In the genomic region with DNA sequence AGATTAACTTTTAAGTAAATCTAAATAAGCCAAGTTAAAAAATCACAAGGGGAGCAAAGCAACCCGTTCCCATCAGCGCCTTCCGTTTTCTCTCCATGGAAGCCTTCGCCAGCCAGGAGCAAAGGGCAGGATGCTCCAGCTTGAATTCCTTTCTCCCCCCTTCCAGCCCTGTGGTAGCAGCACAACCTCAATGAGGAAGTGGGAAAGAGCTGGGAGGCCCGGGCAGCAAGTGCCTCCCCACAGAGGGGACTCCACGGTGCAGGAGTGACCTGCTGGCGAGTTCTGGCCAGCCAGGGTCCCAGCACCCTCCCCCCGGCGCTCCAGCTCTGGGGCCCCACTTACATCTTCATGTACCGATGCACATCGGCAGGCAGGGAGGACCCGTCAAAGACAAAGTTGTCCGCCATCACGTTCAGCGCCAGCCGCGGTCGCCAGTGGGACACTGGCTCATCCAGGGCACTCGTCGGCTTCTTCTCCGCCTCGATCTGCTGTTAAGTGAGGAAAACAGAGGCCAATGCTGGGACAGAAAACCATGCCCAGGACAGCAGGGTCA, we compare ENCODE assay signal across 19 cellular contexts. TPM values are rescaled to one million over a fixed set of nuclear protein-coding genes. Genes with fewer than 3 reads are reported as not detected.
DNase-seq lines count a peak whose midpoint lies in the region; ATAC-seq and TF ChIP-seq lines count a peak whose summit lies in the region.
"Had no signal": no experiment of that assay in that cellular context is flagged by ENCODE, and none has a peak within 500 bp of the region (broad histone marks: within the 10 kb centered on the region; RNA-seq: fewer than 3 reads in every experiment).

No MANE protein-coding gene starts in this region.

- H3K9me3 ChIP-seq in right atrium auricular region (no peaks in the 10 kb centered on the region), aorta (ENCODE audit: control insufficient read depth, low read length) (no peaks in the 10 kb centered on the region), mammary epithelial cell (replicated peaks; ENCODE audit: insufficient read depth, low read length) (no peaks in the 10 kb centered on the region)

- ATAC-seq in left ventricle myocardium superior (no peak), aorta (ENCODE audit: low FRiP score) (no peak)
- ATAC-seq: GM23338 had no signal

- no peak overlapping the region for H3K4me2 ChIP-seq in mammary epithelial cell (ENCODE audit: insufficient read depth, low read depth, low read length)
- H3K4me2 ChIP-seq: GM23338 had no signal

- no peak overlapping the region for H3K9ac ChIP-seq in mammary epithelial cell (ENCODE audit: insufficient read depth, low read length)

- DNase-seq in left ventricle myocardium superior (peak; percentile 15), right atrium auricular region (ENCODE audit: low spot score) (no peak), RWPE1 (ENCODE audit: low spot score) (no peak), kidney tubule cell (ENCODE audit: low spot score) (peak; percentile 36), aorta (peak; percentile 42 to 55), AML-193 (lab: John Stamatoyannopoulos, UW) (no peak), mammary epithelial cell (no peak)
- DNase-seq: Calu3; CD8-positive, alpha-beta memory T cell; HCEC 1CT; Karpas-422; NCI-H1417 treated with DMSO at 0.1 percent for 48 hours; NCI-H187; NCI-H446; NCI-H526; SHP77 had no signal

- in situ Hi-C loops in mammary epithelial cell (cut with MboI; ENCODE audit: low sequenced_read_pairs in 2 of 2): no loop called here

- no peaks in the 10 kb centered on the region for H3K27me3 ChIP-seq in right atrium auricular region
- H3K27me3 ChIP-seq in aorta (ENCODE audit: control insufficient read depth in 1 of 2, insufficient read depth in 2 of 2, low read length in 1 of 2): no peaks in the 10 kb centered on the region
- no peaks in the 10 kb centered on the region for H3K27me3 ChIP-seq in mammary epithelial cell (ENCODE audit: insufficient read depth, low read length)

- intact Hi-C loops in left ventricle myocardium superior (cut with micrococcal nuclease): no loop called here
- intact Hi-C loops in aorta (cut with DNase I): no loop called here
- intact Hi-C loops in mammary epithelial cell (cut with micrococcal nuclease): no loop called here

- WGBS in aorta, 2 donors: 93% methylated on average over 22 of the region's 22 CpGs
- WGBS in mammary epithelial cell (ENCODE audit: low coverage, missing lambda C conversion rate): 96% methylated on average over 13 of the region's 22 CpGs

- H4K20me1 ChIP-seq in mammary epithelial cell (ENCODE audit: insufficient read depth, low read length): no peaks in the 10 kb centered on the region

- TF ChIP-seq CTCF in right atrium auricular region (IDR thresholded peaks at IDR 0.05) (no peak), RWPE1 (conservative IDR thresholded peaks at IDR 0.05; ENCODE audit: low read depth) (no peak), mammary epithelial cell (conservative IDR thresholded peaks at IDR 0.05 in 1 of 2, IDR thresholded peaks at IDR 0.05 in 1 of 2; ENCODE audit: extremely low read depth in 1 of 2, insufficient read depth in 1 of 2, low read depth in 1 of 2, low read length in 2 of 2) (no peak)

- H3K36me3 ChIP-seq in right atrium auricular region: peaks cover 84% of the 10 kb centered on the region
- H3K36me3 ChIP-seq in aorta (ENCODE audit: control insufficient read depth in 1 of 2, insufficient read depth in 2 of 2, low read length in 1 of 2): peaks cover 0 to 7% of the 10 kb centered on the region in 2 donors
- H3K36me3 ChIP-seq in mammary epithelial cell (ENCODE audit: insufficient read depth, low read length): peaks cover 37% of the 10 kb centered on the region

- POLR2A ChIA-PET in RWPE1 (lab: Yijun Ruan, JAX; ENCODE audit: low non-redundant PET): no interaction called here

- CTCF ChIA-PET in RWPE1 (lab: Yijun Ruan, JAX) (no interaction called here), mammary epithelial cell (lab: Charles Lee; ENCODE audit: low non-redundant PET) (no interaction called here)

- dilution Hi-C loops in mammary epithelial cell (cut with HindIII; ENCODE audit: low sequenced_read_pairs): no loop called here

- H3K27ac ChIP-seq in right atrium auricular region (no peak overlapping the region), RWPE1 (0 out of 2 replicates have a peak overlapping the region, but pooled peaks have one; percentile 59), aorta (ENCODE audit: low read depth in 1 of 2, low read length in 2 of 2) (no peak overlapping the region), mammary epithelial cell (ENCODE audit: insufficient read depth, low read depth, low read length) (no peak overlapping the region)
- H3K27ac ChIP-seq: C4-2B had no signal

- BruUV-seq in mammary epithelial cell (replicated peaks; lab: Mats Ljungman, UMichigan): no TSS peak

- no peak overlapping the region for H2AFZ ChIP-seq in mammary epithelial cell (ENCODE audit: low read depth, low read length)
- H2AFZ ChIP-seq: GM23338 had no signal

- H3K4me3 ChIP-seq in right atrium auricular region (no peak overlapping the region), aorta (ENCODE audit: low read length in 2 of 2) (no peak overlapping the region), mammary epithelial cell (replicated peaks in 1 of 3; ENCODE audit: insufficient read depth in 1 of 3, low read depth in 2 of 3, low read length in 3 of 3) (no peak overlapping the region)
- H3K4me3 ChIP-seq: GM23338 had no signal

- H3K4me1 ChIP-seq in right atrium auricular region (peaks cover 0 to 7% of the 10 kb centered on the region in 2 donors), aorta (ENCODE audit: control insufficient read depth in 1 of 2, insufficient read depth in 2 of 2, low read length in 2 of 2) (no peaks in the 10 kb centered on the region), mammary epithelial cell (ENCODE audit: insufficient read depth, low read length) (peaks cover 6% of the 10 kb centered on the region)

- H3K79me2 ChIP-seq in mammary epithelial cell (ENCODE audit: insufficient read depth, low read length): peaks cover 47% of the 10 kb centered on the region

RNA-seq across cellular contexts. Expression of a gene that starts 6.3 kb away (rescaled TPM):
- total RNA-seq in left ventricle myocardium superior: 31.5 TPM
- total RNA-seq in right atrium auricular region: 10 to 100 TPM; 56.6 to 85.4 TPM
- 10 to 100 TPM; 66.0 to 71.2 TPM for total RNA-seq in aorta
- 10 to 100 TPM; 72.5 to 95.5 TPM for polyA plus RNA-seq in aorta
- 100 to 1,000 TPM; 111 to 154 TPM for total RNA-seq in mammary epithelial cell
- 158 TPM for polyA plus RNA-seq in mammary epithelial cell
- 101 TPM for polyA minus RNA-seq in mammary epithelial cell

RNA-seq across cellular contexts. Expression of a gene that starts 43.7 kb away (rescaled TPM):
- total RNA-seq in left ventricle myocardium superior: not detected
- total RNA-seq in right atrium auricular region: not detected
- not detected for total RNA-seq in aorta
- polyA plus RNA-seq in aorta: not detected
- not detected for total RNA-seq in mammary epithelial cell
- polyA plus RNA-seq in mammary epithelial cell: not detected
- polyA minus RNA-seq in mammary epithelial cell: not detected
- polyA plus RNA-seq: AG04450; CD8-positive, alpha-beta memory T cell had no signal

Comparison
In these comparisons a context has a peak if more than half of its experiments do, and no peak if none do; other contexts are left out.
1. DNase-seq: peak in left ventricle myocardium superior (single experiment), kidney tubule cell (single experiment) and aorta (2 of 2); none in right atrium auricular region (single experiment), RWPE1 (single experiment), AML-193 (0 of 2) and mammary epithelial cell (single experiment).